24 cellular contexts compared by ENCODE assay signal in the genomic region with DNA sequence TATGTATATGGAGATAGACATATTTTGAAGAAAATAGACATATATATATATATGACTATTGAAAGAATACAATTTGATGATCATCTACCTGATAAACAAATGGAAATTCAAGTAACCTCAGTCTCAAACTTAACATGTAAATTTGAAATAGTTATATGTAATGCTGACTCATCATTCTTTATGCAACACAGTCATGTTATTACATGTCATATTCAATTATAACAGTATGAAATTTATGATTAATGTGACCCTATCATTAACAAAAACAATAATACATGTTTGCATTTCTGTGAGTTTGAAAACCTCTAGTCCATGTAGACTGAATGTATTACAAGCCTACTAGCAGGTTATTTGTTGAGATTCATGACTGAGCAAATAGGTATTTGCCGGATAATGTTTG.
"Had no signal": no experiment of that assay in that cellular context is flagged by ENCODE, and none has a peak within 500 bp of the region (broad histone marks: within the 10 kb centered on the region; RNA-seq: fewer than 3 reads in every experiment).

No MANE protein-coding gene starts in this region.

- H3K9me3 ChIP-seq: esophagus squamous epithelium, lower lobe of right lung, ovary, tibial artery, upper lobe of left lung, uterus had no signal

- H3K27me3 ChIP-seq: esophagus squamous epithelium, heart right ventricle, neural progenitor cell, ovary, tibial artery, upper lobe of left lung, uterus had no signal

- H3K4me3 ChIP-seq: esophagus squamous epithelium, heart right ventricle, left ventricle myocardium inferior, lower lobe of right lung, neural progenitor cell, ovary, smooth muscle cell, tibial artery, upper lobe of left lung, uterus had no signal

- DNase-seq: cortex of kidney; effector memory CD4-positive, alpha-beta T cell; esophagus squamous epithelium; foreskin fibroblast; heart right ventricle; hypothalamus; islet precursor cell; left ventricle myocardium inferior; lower lobe of right lung; mesenchymal stem cell; midbrain; nucleus accumbens; ovary; right cardiac atrium; stimulated activated CD4-positive, alpha-beta T cell treated with anti-CD3 and anti-CD28 coated beads, Interleukin-4, amount 100 ng/mL, for 1 hour; stimulated activated CD8-positive, alpha-beta memory T cell treated with anti-CD3 and anti-CD28 coated beads, Interleukin-4, amount 100 ng/mL, for 48 hours; tibial artery; upper lobe of left lung; uterus had no signal

- H3K4me1 ChIP-seq: heart right ventricle, left ventricle myocardium inferior, lower lobe of right lung, tibial artery, upper lobe of left lung, uterus had no signal

- FAIRE-seq: endometrium had no signal

- ATAC-seq: heart right ventricle; lower lobe of right lung; natural killer cell treated with Interleukin-12 subunit alpha and Interleukin-12 subunit beta and Interleukin-15 and Interleukin-18, amount 100 ng/mL, for 72 hours; right cardiac atrium; stimulated activated memory B cell treated with anti-CD40 and anti-IgM and Interleukin-4, amounts not matched to agents 10 μg/mL and 1 μg/mL and 100 μg/mL, for 72 hours had no signal

- H3K27ac ChIP-seq: heart right ventricle, left ventricle myocardium inferior, lower lobe of right lung, neural progenitor cell, ovary, tibial artery, upper lobe of left lung, uterus had no signal

- H3K36me3 ChIP-seq: esophagus squamous epithelium, heart right ventricle, left ventricle myocardium inferior, lower lobe of right lung, neural progenitor cell, ovary, tibial artery, upper lobe of left lung, uterus had no signal
